In genomic region chr3:99836681-99837080, GRCh38 we compare ENCODE assay signal across 19 cellular contexts.
"Had no signal": no experiment of that assay in that cellular context is flagged by ENCODE, and none has a peak within 500 bp of the region (broad histone marks: within the 10 kb centered on the region; RNA-seq: fewer than 3 reads in every experiment).

No MANE protein-coding gene starts in this region.

- H3K9me3 ChIP-seq: Peyer's patch had no signal

- ATAC-seq: activated CD4-positive, alpha-beta T cell treated with anti-CD3 and anti-CD28 coated beads for 36 hours had no signal

- H3K27ac ChIP-seq: brain microvascular endothelial cell, Peyer's patch, RWPE1, VCaP had no signal

- H3K4me3 ChIP-seq: Peyer's patch had no signal

- H3K27me3 ChIP-seq: brain microvascular endothelial cell, Peyer's patch had no signal

- DNase-seq: activated CD4-positive, alpha-beta memory T cell treated with anti-CD3 and anti-CD28 coated beads, Interleukin-2, amount 10 ng/mL, durations not matched to agents 7 days and 5 days; activated CD4-positive, alpha-beta T cell treated with anti-CD3 and anti-CD28 coated beads for 36 hours; activated CD4-positive, alpha-beta T cell treated with anti-CD3 and anti-CD28 coated beads, Interleukin-2, amount 50 U/mL, for 1 hour; activated gamma-delta T cell treated with Interleukin-2 at 50 U/mL for 16 hours; activated naive CD4-positive, alpha-beta T cell treated with anti-CD3 and anti-CD28 coated beads, Interleukin-2, amount 10 ng/mL, durations not matched to agents 7 days and 5 days; activated naive CD8-positive, alpha-beta T cell treated with anti-CD3 and anti-CD28 coated beads for 36 hours; activated T-cell treated with anti-CD3 and anti-CD28 coated beads for 4 hours; activated T-cell treated with anti-CD3 and anti-CD28 coated beads, Interleukin-2, amount 50 U/mL, for 48 hours; brain microvascular endothelial cell; KG1; NCI-H1048; NCI-H146; NCI-H187 treated with DMSO at 0.1 percent for 48 hours; NCI-H2081 treated with DMSO at 0.1 percent for 48 hours; NCI-H446; Peyer's patch; SHP77 treated with DMSO at 0.1 percent for 48 hours had no signal

- H3K4me1 ChIP-seq: Peyer's patch had no signal
